In the genomic region with DNA sequence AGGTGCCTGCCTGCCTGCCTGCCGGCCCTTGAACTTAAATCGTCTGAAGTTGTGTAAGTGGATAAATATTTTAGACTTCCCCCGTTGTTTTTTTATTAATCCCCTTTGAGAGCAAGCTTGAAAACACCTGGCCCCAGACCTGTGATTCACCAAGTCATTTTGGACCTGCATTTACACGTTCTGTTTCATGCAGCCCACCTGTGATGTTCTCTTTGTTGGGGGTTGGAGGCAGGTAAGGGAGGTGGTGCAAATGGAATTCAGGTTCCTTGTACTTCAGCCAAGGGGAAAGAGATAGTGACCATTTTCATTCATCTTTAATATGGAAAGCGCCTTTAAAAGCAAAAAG, we compare ENCODE assay signal across 8 cellular contexts. TPM values are rescaled to one million over a fixed set of nuclear protein-coding genes. Genes with fewer than 3 reads are reported as not detected.
DNase-seq lines count a peak whose midpoint lies in the region; ATAC-seq and TF ChIP-seq lines count a peak whose summit lies in the region.

No MANE protein-coding gene starts in this region.

- TF ChIP-seq POLR2A in upper lobe of left lung (IDR thresholded peaks at IDR 0.05), result no peak

- no peaks in the 10 kb centered on the region for H3K9me3 ChIP-seq in lower lobe of right lung
- H3K9me3 ChIP-seq in upper lobe of left lung, result no peaks in the 10 kb centered on the region

- peaks cover 33% of the 10 kb centered on the region for H3K4me1 Mint-ChIP-seq in activated naive CD4-positive, alpha-beta T cell treated with anti-CD3 and anti-CD28 coated beads, Interleukin-2, amount 10 ng/mL, durations not matched to agents 7 days and 5 days

- H3K36me3 ChIP-seq in lower lobe of right lung (peaks cover 23% of the 10 kb centered on the region), upper lobe of left lung (peaks cover 0 to 20% (median 12%) of the 10 kb centered on the region in 4 donors)

- in situ Hi-C loops in astrocyte of the spinal cord (cut with HindIII; ENCODE audit: low sequenced_read_pairs), result no loop called here
- in situ Hi-C loops in GM13976 (cut with MboI; ENCODE audit: low sequenced_read_pairs, unreplicated experiment), result no loop called here

- WGBS in upper lobe of left lung, 2 donors, result 20 to 21% methylated on average over 5 of the region's 5 CpGs

- peak in 1 of 2 donors; percentile 1 for ATAC-seq in lower lobe of right lung
- ATAC-seq in upper lobe of left lung (ENCODE audit: low FRiP score in 2 of 2), result no peak

- H3K27ac Mint-ChIP-seq in activated naive CD4-positive, alpha-beta T cell treated with anti-CD3 and anti-CD28 coated beads, Interleukin-2, amount 10 ng/mL, durations not matched to agents 7 days and 5 days, result peak overlapping the region; percentile 73

- H3K27ac ChIP-seq in lower lobe of right lung, result peak overlapping the region; percentile 88
- peak overlapping the region; percentile 92 to 93 (median 93) for H3K27ac ChIP-seq in upper lobe of left lung

- CTCF ChIA-PET in activated naive CD4-positive, alpha-beta T cell treated with anti-CD3 and anti-CD28 coated beads, Interleukin-2, amount 10 ng/mL, durations not matched to agents 7 days and 5 days (lab: Charles Lee), result interaction anchor here (0.9 to 1.5 kb wide), 4 partner anchors 10 to 47 kb away, joined by 3 to 6 read pairs (median 4); no protein-coding TSS in a partner anchor

- peak overlapping the region; percentile 59 for H3K4me3 ChIP-seq in astrocyte of the spinal cord (ENCODE audit: low read depth, low read length)
- peak overlapping the region; percentile 85 for H3K4me3 ChIP-seq in lower lobe of right lung
- H3K4me3 ChIP-seq in upper lobe of left lung, result peak overlapping the region; percentile 84 to 94 (median 90)

- peak overlapping the region; percentile 75 for H3K4me3 Mint-ChIP-seq in activated naive CD4-positive, alpha-beta T cell treated with anti-CD3 and anti-CD28 coated beads, Interleukin-2, amount 10 ng/mL, durations not matched to agents 7 days and 5 days

- TF ChIP-seq EP300 in upper lobe of left lung (IDR thresholded peaks at IDR 0.05), result no peak

- intact Hi-C loops in lower lobe of right lung (cut with DNase I), result no loop called here

- no peak for DNase-seq in activated naive CD4-positive, alpha-beta T cell treated with anti-CD3 and anti-CD28 coated beads, Interleukin-2, amount 10 ng/mL, durations not matched to agents 7 days and 5 days
- DNase-seq in activated naive CD4-positive, alpha-beta T cell treated with anti-CD3 and anti-CD28 coated beads, Interleukin-2, amount 50 U/mL, for 16 hours, result no peak
- DNase-seq in astrocyte of the spinal cord (ENCODE audit: low read depth, low spot score) (no peak), lower lobe of right lung (no peak), upper lobe of left lung (no peak), NCI-H1417 treated with DMSO at 0.1 percent for 48 hours (lab: John Stamatoyannopoulos, UW) (no peak), HCEC 1CT (no peak), GM13976 (ENCODE audit: low spot score) (no peak)

- peaks cover 40% of the 10 kb centered on the region for H3K36me3 Mint-ChIP-seq in activated naive CD4-positive, alpha-beta T cell treated with anti-CD3 and anti-CD28 coated beads, Interleukin-2, amount 10 ng/mL, durations not matched to agents 7 days and 5 days

- TF ChIP-seq CTCF in astrocyte of the spinal cord (IDR thresholded peaks at IDR 0.05; ENCODE audit: low read depth, low read length) (no peak), lower lobe of right lung (IDR thresholded peaks at IDR 0.05) (no peak), upper lobe of left lung (IDR thresholded peaks at IDR 0.05) (no peak), GM13976 (IDR thresholded peaks at IDR 0.05; ENCODE audit: borderline replicate concordance, control extremely low read depth, extremely low read depth, insufficient read depth, missing control alignments) (no peak)

- H3K9me3 Mint-ChIP-seq in activated naive CD4-positive, alpha-beta T cell treated with anti-CD3 and anti-CD28 coated beads, Interleukin-2, amount 10 ng/mL, durations not matched to agents 7 days and 5 days, result no peaks in the 10 kb centered on the region

- H3K27me3 ChIP-seq in lower lobe of right lung (ENCODE audit: low read depth) (no peaks in the 10 kb centered on the region), upper lobe of left lung (no peaks in the 10 kb centered on the region)

- H3K27me3 Mint-ChIP-seq in activated naive CD4-positive, alpha-beta T cell treated with anti-CD3 and anti-CD28 coated beads, Interleukin-2, amount 10 ng/mL, durations not matched to agents 7 days and 5 days, result peaks cover 9% of the 10 kb centered on the region

- H3K4me1 ChIP-seq in lower lobe of right lung (peaks cover 34% of the 10 kb centered on the region), upper lobe of left lung (peaks cover 18 to 42% (median 35%) of the 10 kb centered on the region in 4 donors)

RNA-seq across cellular contexts. Expression of a gene that starts 1.2 kb away (rescaled TPM):
- total RNA-seq in lower lobe of right lung (28.9 TPM), upper lobe of left lung (10 to 100 TPM; 20.8 to 70.2 (median 36.8) TPM)

RNA-seq across cellular contexts. Expression of a gene that starts 18.8 kb away (rescaled TPM):
- total RNA-seq in lower lobe of right lung (18.1 TPM), upper lobe of left lung (10 to 100 TPM in 5 of 6 donors, under 1 TPM in 1; 0.46 to 68.4 (median 13.4) TPM)
